1 cellular context compared by ENCODE assay signal in the genomic region with DNA sequence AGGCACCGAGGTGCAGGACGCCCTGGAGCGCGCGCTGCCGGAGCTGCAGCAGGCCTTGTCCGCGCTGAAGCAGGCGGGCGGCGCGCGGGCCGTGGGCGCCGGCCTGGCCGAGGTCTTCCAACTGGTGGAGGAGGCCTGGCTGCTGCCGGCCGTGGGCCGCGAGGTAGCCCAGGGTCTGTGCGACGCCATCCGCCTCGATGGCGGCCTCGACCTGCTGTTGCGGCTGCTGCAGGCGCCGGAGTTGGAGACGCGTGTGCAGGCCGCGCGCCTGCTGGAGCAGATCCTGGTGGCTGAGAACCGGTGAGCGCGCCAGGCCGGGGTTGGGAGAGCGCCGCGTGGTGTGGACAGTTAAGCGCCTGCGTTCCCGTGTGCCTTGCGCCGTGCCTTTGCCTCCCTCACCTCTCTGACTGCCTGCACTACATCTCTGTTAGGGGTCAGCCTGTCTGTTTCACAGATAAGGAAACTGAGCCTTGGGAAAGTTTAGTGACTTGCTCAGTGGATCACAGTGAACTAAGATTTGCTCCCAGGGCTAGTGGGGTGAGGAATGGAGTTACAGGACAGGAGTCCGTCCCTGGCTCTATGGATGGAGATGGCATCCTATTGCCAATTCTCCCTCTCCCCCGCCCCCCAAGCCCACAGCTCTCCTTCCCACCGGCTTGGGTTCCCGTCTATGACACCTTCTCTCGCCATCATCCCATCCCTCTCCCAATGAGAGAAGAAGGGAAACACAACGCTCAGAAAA.
TF ChIP-seq lines count a peak whose summit lies in the region.

No MANE protein-coding gene starts in this region.

TF ChIP-seq in IMR-90, 13 proteins besides CTCF, POLR2A, EP300 and RAD21:
- TF ChIP-seq FOS (IDR thresholded peaks at IDR 0.05; ENCODE audit: low read depth, low read length) (no peak), RFX5 (IDR thresholded peaks at IDR 0.05; ENCODE audit: low read depth, low read length) (no peak), SMC3 (IDR thresholded peaks at IDR 0.05; ENCODE audit: low read depth, low read length) (no peak), CHD1 (IDR thresholded peaks at IDR 0.05; ENCODE audit: low read depth, low read length) (no peak), MXI1 (IDR thresholded peaks at IDR 0.05; ENCODE audit: borderline replicate concordance, low read depth, low read length) (peak; percentile 24; the same call in 1 of the 2 replicates), MAZ (IDR thresholded peaks at IDR 0.05; ENCODE audit: borderline replicate concordance, low read depth, low read length) (no peak), BHLHE40 (IDR thresholded peaks at IDR 0.05; ENCODE audit: low read depth, low read length) (no peak)
